Comparison of ENCODE assay signal across 15 cellular contexts in genomic region chr2:25187729-25188350, GRCh38. TPM values are rescaled to one million over a fixed set of nuclear protein-coding genes. Genes with fewer than 3 reads are reported as not detected.
"Had no signal": no experiment of that assay in that cellular context is flagged by ENCODE, and none has a peak within 500 bp of the region (broad histone marks: within the 10 kb centered on the region; RNA-seq: fewer than 3 reads in every experiment).

No MANE protein-coding gene starts in this region.

- H3K4me1 ChIP-seq: gastrocnemius medialis, sigmoid colon had no signal

- ATAC-seq: activated CD8-positive, alpha-beta T cell treated with anti-CD3 and anti-CD28 coated beads for 36 hours; activated naive CD4-positive, alpha-beta T cell treated with anti-CD3 and anti-CD28 coated beads, Interleukin-2, amount 50 U/mL, for 72 hours; activated T-cell treated with anti-CD3 and anti-CD28 coated beads, Interleukin-2, amount 50 U/mL, for 4 hours; gastrocnemius medialis; left ventricle myocardium superior; natural killer cell treated with Interleukin-12 subunit alpha and Interleukin-12 subunit beta and Interleukin-15 and Interleukin-18, amount 100 ng/mL, for 72 hours; T-helper 17 cell had no signal

- H3K9me3 ChIP-seq: gastrocnemius medialis, sigmoid colon had no signal

- H3K36me3 ChIP-seq: cardiac muscle cell, gastrocnemius medialis, sigmoid colon had no signal

- H3K27ac ChIP-seq: cardiac muscle cell, gastrocnemius medialis, sigmoid colon had no signal

- H3K27me3 ChIP-seq: cardiac muscle cell, gastrocnemius medialis, sigmoid colon had no signal

- DNase-seq: activated B cell treated with CpG ODN at 0.5 μM for 24 hours; activated CD4-positive, alpha-beta T cell treated with anti-CD3 and anti-CD28 coated beads for 48 hours; activated CD8-positive, alpha-beta T cell treated with anti-CD3 and anti-CD28 coated beads for 36 hours; activated effector memory CD4-positive, alpha-beta T cell treated with Interleukin-2 at 50 U/mL for 16 hours; activated T-cell treated with anti-CD3 and anti-CD28 coated beads, Interleukin-2, amount 50 U/mL, for 4 hours; erythroblast; gastrocnemius medialis; left ventricle myocardium superior; sigmoid colon; stimulated activated CD4-positive, alpha-beta T cell treated with anti-CD3 and anti-CD28 coated beads, Interleukin-1b, Interleukin-23, amount 100 ng/mL, for 48 hours; T-helper 17 cell had no signal

- H3K4me3 ChIP-seq: cardiac muscle cell, gastrocnemius medialis, sigmoid colon had no signal

- FAIRE-seq: keratinocyte had no signal

RNA-seq across cellular contexts. Expression of gene POMC, which starts 19.5 kb away (rescaled TPM):
- polyA plus RNA-seq: keratinocyte had no signal
